In the genomic region with DNA sequence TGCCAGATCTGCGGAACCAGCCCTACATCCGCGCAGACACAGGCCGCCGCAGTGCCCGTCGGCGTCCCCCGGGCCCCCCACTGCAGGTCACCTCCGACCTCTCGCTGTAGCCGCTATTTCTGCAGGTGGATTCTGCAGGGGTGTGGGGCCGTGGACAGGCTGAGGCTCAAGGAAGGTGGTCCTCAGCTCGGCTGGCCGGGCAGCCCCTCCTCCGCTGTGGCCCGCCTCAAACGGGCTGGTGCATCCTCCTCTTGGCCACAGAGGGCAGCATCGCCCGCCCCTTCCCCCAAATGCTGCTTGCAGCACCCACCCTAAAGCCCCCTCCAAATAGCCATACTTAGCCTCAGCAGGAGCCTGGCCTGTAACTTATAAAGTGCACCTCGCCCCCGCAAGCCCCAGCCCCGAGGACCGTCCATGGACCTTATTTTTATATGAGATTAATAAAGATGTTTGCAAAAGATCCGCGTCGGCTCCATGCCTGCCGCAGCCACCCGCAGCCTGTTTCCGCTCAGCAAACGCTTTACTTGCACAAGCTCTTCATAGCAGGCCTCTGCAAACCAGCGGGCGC, we compare ENCODE assay signal across 8 cellular contexts. TPM values are rescaled to one million over a fixed set of nuclear protein-coding genes. Genes with fewer than 3 reads are reported as not detected.
DNase-seq lines count a peak whose midpoint lies in the region; ATAC-seq, FAIRE-seq and TF ChIP-seq lines count a peak whose summit lies in the region.

No MANE protein-coding gene starts in this region.

- TF ChIP-seq POLR2A in H54 (IDR thresholded peaks at IDR 0.05; ENCODE audit: low read depth, low read length), result no peak

- H3K36me3 ChIP-seq in ACC112 (ENCODE audit: insufficient read depth, low read length), result no peaks in the 10 kb centered on the region
- peaks cover 0 to 24% of the 10 kb centered on the region in 2 donors for H3K36me3 ChIP-seq in duodenal mucosa (ENCODE audit: control insufficient read depth in 1 of 2, insufficient read depth in 2 of 2, low read length in 2 of 2)
- peaks cover 8 to 18% of the 10 kb centered on the region in 2 donors for H3K36me3 ChIP-seq in mucosa of rectum (ENCODE audit: control insufficient read depth in 2 of 2, insufficient read depth in 2 of 2, low read length in 2 of 2)

- H3K4me3 ChIP-seq in ACC112 (ENCODE audit: low read depth, low read length) (peak overlapping the region; percentile 74), duodenal mucosa (ENCODE audit: low read depth in 1 of 2, low read length in 2 of 2) (peak overlapping the region; percentile 76 to 80), mucosa of rectum (ENCODE audit: low read length in 2 of 2) (peak overlapping the region; percentile 73 to 75)

- peak; percentile 2 for ATAC-seq in GM21717 (IDR thresholded peaks at IDR 0.05; ENCODE audit: unreplicated experiment)
- ATAC-seq in HG03175 (IDR thresholded peaks at IDR 0.05; ENCODE audit: unreplicated experiment), result no peak

- H3K27me3 ChIP-seq in ACC112 (ENCODE audit: insufficient read depth, low read length) (no peaks in the 10 kb centered on the region), duodenal mucosa (ENCODE audit: control insufficient read depth in 1 of 2, insufficient read depth in 2 of 2, low read length in 2 of 2) (no peaks in the 10 kb centered on the region), mucosa of rectum (ENCODE audit: control insufficient read depth in 2 of 2, insufficient read depth in 2 of 2, low read length in 2 of 2) (no peaks in the 10 kb centered on the region)

- no peak overlapping the region for H3K27ac ChIP-seq in ACC112 (ENCODE audit: low read depth, low read length)
- peak overlapping the region; percentile 88 for H3K27ac ChIP-seq in duodenal mucosa (ENCODE audit: low read depth, low read length)
- H3K27ac ChIP-seq in mucosa of rectum (ENCODE audit: low read depth in 2 of 2, low read length in 2 of 2), result peak overlapping the region; percentile 91 to 95

- H3K4me1 ChIP-seq in ACC112 (ENCODE audit: control insufficient read depth, insufficient read depth, low read length, unreplicated experiment) (peaks cover 7% of the 10 kb centered on the region), duodenal mucosa (ENCODE audit: control insufficient read depth in 1 of 2, insufficient read depth in 2 of 2, low read length in 2 of 2) (peaks cover 22 to 23% of the 10 kb centered on the region in 2 donors), mucosa of rectum (ENCODE audit: control insufficient read depth in 2 of 2, insufficient read depth in 2 of 2, low read length in 2 of 2) (peaks cover 22 to 25% of the 10 kb centered on the region in 2 donors)

- H3K9ac ChIP-seq in duodenal mucosa (ENCODE audit: low read depth in 1 of 2, low read length in 2 of 2), result peak overlapping the region; percentile 72 to 93
- peak overlapping the region; percentile 61 to 86 for H3K9ac ChIP-seq in mucosa of rectum (ENCODE audit: low read depth in 1 of 2, low read length in 2 of 2)

- no peaks in the 10 kb centered on the region for H3K79me2 ChIP-seq in ACC112 (ENCODE audit: control insufficient read depth, insufficient read depth, low read length, unreplicated experiment)

- H2AFZ ChIP-seq in ACC112 (ENCODE audit: low read length, unreplicated experiment), result peak overlapping the region; percentile 86

- intact Hi-C loops in posterior vena cava (cut with DNase I), result loop anchor here in 1 of 2 donors (5.0 kb wide), 1 partner anchor 860 kb away; no protein-coding TSS in a partner anchor

- no peaks in the 10 kb centered on the region for H3K9me3 ChIP-seq in duodenal mucosa (ENCODE audit: control insufficient read depth in 1 of 2, low read length in 2 of 2)
- no peaks in the 10 kb centered on the region for H3K9me3 ChIP-seq in mucosa of rectum (ENCODE audit: control insufficient read depth in 2 of 2, low read length in 2 of 2)

- DNase-seq in RKO (ENCODE audit: low spot score), result peak; percentile 33
- DNase-seq in H54 (ENCODE audit: insufficient read length, low spot score), result no peak
- DNase-seq in posterior vena cava (ENCODE audit: low spot score), result no peak

- FAIRE-seq in H54 (lab: Jason Lieb, UNC), result no peak

RNA-seq across cellular contexts. Expression of a gene that starts 14.9 kb away (rescaled TPM):
- total RNA-seq in posterior vena cava, result not detected

RNA-seq across cellular contexts. Expression of a gene that starts 25.3 kb away (rescaled TPM):
- 10 to 100 TPM; 19.5 to 28.2 TPM for total RNA-seq in posterior vena cava
